Comparison of ENCODE assay signal across 1 cellular context in genomic region chr9:86405926-86406325, GRCh38.
TF ChIP-seq lines count a peak whose summit lies in the region.

No MANE protein-coding gene starts in this region.

TF ChIP-seq in A549, 52 proteins besides CTCF, POLR2A, EP300 and RAD21 (continued from another document):
- TF ChIP-seq HMGXB4 (CRISPR knock-in tag; IDR thresholded peaks at IDR 0.05; ENCODE audit: borderline replicate concordance) (no peak), CHD2 (IDR thresholded peaks at IDR 0.05; ENCODE audit: low read length, partially characterized antibody) (no peak), ZNF302 (CRISPR knock-in tag; IDR thresholded peaks at IDR 0.05) (no peak), RARB (CRISPR knock-in tag; IDR thresholded peaks at IDR 0.05) (no peak), USF2 (IDR thresholded peaks at IDR 0.05) (no peak), GATA3 (IDR thresholded peaks at IDR 0.05; ENCODE audit: borderline replicate concordance) (no peak), KDM1A (IDR thresholded peaks at IDR 0.05; ENCODE audit: low read depth) (no peak), NR3C1 (IDR thresholded peaks at IDR 0.05) (no peak), MAFK (IDR thresholded peaks at IDR 0.05; ENCODE audit: partially characterized antibody) (peak; percentile 42), NFE2L2 (conservative IDR thresholded peaks at IDR 0.05; ENCODE audit: low read length) (no peak), ATOH8 (CRISPR knock-in tag; IDR thresholded peaks at IDR 0.05; ENCODE audit: low read depth) (no peak)
